In the genomic region with DNA sequence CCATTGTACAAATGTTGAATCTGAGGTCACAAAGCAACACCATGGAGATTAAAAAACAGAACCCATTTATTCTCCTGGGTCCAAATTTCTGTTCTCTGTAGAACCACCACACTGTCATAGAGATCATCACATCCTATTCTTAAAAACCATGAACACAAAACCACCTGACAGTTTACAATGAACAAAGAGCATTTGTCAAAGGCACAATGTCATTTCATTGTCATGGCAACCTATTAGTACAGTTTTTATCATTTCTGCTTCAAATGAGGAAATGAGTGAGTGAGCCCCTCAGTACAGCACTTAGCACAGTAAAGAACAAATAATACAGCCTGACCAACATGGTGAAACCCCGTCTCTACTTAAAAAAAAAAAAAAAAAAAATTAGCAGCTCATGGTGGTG, we compare ENCODE assay signal across 18 cellular contexts. TPM values are rescaled to one million over a fixed set of nuclear protein-coding genes. Genes with fewer than 3 reads are reported as not detected.
"Had no signal": no experiment of that assay in that cellular context is flagged by ENCODE, and none has a peak within 500 bp of the region (broad histone marks: within the 10 kb centered on the region; RNA-seq: fewer than 3 reads in every experiment).

No MANE protein-coding gene starts in this region.

- H3K27me3 Mint-ChIP-seq: activated CD4-positive, alpha-beta T cell treated with anti-CD3 and anti-CD28 coated beads, Interleukin-2, amount 10 ng/mL, durations not matched to agents 7 days and 5 days; activated T-cell treated with anti-CD3 and anti-CD28 coated beads, Interleukin-2, amount 50 U/mL, for 24 hours; brain; memory B cell had no signal

- H3K27ac Mint-ChIP-seq: activated CD4-positive, alpha-beta T cell treated with anti-CD3 and anti-CD28 coated beads, Interleukin-2, amount 10 ng/mL, durations not matched to agents 7 days and 5 days; activated CD8-positive, alpha-beta T cell treated with anti-CD3 and anti-CD28 coated beads, Interleukin-2, amount 10 ng/mL, durations not matched to agents 7 days and 5 days; activated T-cell treated with anti-CD3 and anti-CD28 coated beads, Interleukin-2, amount 50 U/mL, for 24 hours; activated T-helper 2 cell treated with anti-CD3 and anti-CD28 coated beads, Interferon-gamma antibody, Interleukin-2, Interleukin-4, amounts not matched to agents 10 μg/mL and 5 μg/mL and 100 μg/mL, durations not matched to agents 14 hours and 24 hours and 36 hours; memory B cell; naive thymus-derived CD8-positive, alpha-beta T cell; T-helper 1 cell treated with Interleukin-12 subunit alpha and Interleukin-12 subunit beta and Interleukin-4 antibody, amounts not matched to agents 30 μg/mL and 1 μg/mL, for 36 hours; type B pancreatic cell had no signal

- DNase-seq: activated CD4-positive, alpha-beta T cell treated with anti-CD3 and anti-CD28 coated beads, Interleukin-2, amount 10 ng/mL, durations not matched to agents 7 days and 5 days; activated CD8-positive, alpha-beta T cell treated with anti-CD3 and anti-CD28 coated beads, Interleukin-2, amount 10 ng/mL, durations not matched to agents 7 days and 5 days; activated naive CD4-positive, alpha-beta T cell treated with Interleukin-2 at 50 U/mL for 16 hours; activated T-cell treated with anti-CD3 and anti-CD28 coated beads, Interleukin-2, amount 50 U/mL, for 24 hours; caudate nucleus; left ventricle myocardium superior; mucosa of descending colon; naive thymus-derived CD8-positive, alpha-beta T cell; pancreas; right lobe of liver; stimulated activated CD4-positive, alpha-beta T cell treated with anti-CD3 and anti-CD28 coated beads, Interleukin-4, amount 100 ng/mL, for 1 hour; testis had no signal

- H3K9me3 Mint-ChIP-seq: activated T-helper 2 cell treated with anti-CD3 and anti-CD28 coated beads, Interferon-gamma antibody, Interleukin-2, Interleukin-4, amounts not matched to agents 10 μg/mL and 5 μg/mL and 100 μg/mL, durations not matched to agents 14 hours and 24 hours and 36 hours; brain; type B pancreatic cell had no signal

- H3K36me3 Mint-ChIP-seq: brain; memory B cell; naive thymus-derived CD8-positive, alpha-beta T cell; type B pancreatic cell had no signal

- H3K4me1 Mint-ChIP-seq: activated CD4-positive, alpha-beta T cell treated with anti-CD3 and anti-CD28 coated beads, Interleukin-2, amount 10 ng/mL, durations not matched to agents 7 days and 5 days; memory B cell; naive thymus-derived CD8-positive, alpha-beta T cell had no signal

- H3K4me3 Mint-ChIP-seq: activated CD4-positive, alpha-beta T cell treated with anti-CD3 and anti-CD28 coated beads, Interleukin-2, amount 10 ng/mL, durations not matched to agents 7 days and 5 days; activated CD8-positive, alpha-beta T cell treated with anti-CD3 and anti-CD28 coated beads, Interleukin-2, amount 10 ng/mL, durations not matched to agents 7 days and 5 days; activated T-cell treated with anti-CD3 and anti-CD28 coated beads, Interleukin-2, amount 50 U/mL, for 24 hours; brain; memory B cell; naive thymus-derived CD8-positive, alpha-beta T cell; T-helper 1 cell treated with Interleukin-12 subunit alpha and Interleukin-12 subunit beta and Interleukin-4 antibody, amounts not matched to agents 30 μg/mL and 1 μg/mL, for 36 hours; type B pancreatic cell had no signal

- ATAC-seq: activated CD4-positive, CD25-positive, alpha-beta regulatory T cell treated with anti-CD3 and anti-CD28 coated beads, Interleukin-2, amount 50 U/mL, for 24 hours; activated CD8-positive, alpha-beta T cell treated with anti-CD3 and anti-CD28 coated beads, Interleukin-2, amount 10 ng/mL, durations not matched to agents 7 days and 5 days; left ventricle myocardium superior; mucosa of descending colon; naive thymus-derived CD8-positive, alpha-beta T cell; pancreas; right lobe of liver had no signal

RNA-seq across cellular contexts. Expression of a gene that starts 23.1 kb away (rescaled TPM):
- total RNA-seq: activated CD4-positive, alpha-beta T cell treated with anti-CD3 and anti-CD28 coated beads, Interleukin-2, amount 10 ng/mL, durations not matched to agents 7 days and 5 days; activated CD8-positive, alpha-beta T cell treated with anti-CD3 and anti-CD28 coated beads, Interleukin-2, amount 10 ng/mL, durations not matched to agents 7 days and 5 days; activated T-helper 2 cell treated with anti-CD3 and anti-CD28 coated beads, Interferon-gamma antibody, Interleukin-2, Interleukin-4, amounts not matched to agents 10 μg/mL and 5 μg/mL and 100 μg/mL, durations not matched to agents 14 hours and 24 hours and 36 hours; left ventricle myocardium superior; naive thymus-derived CD8-positive, alpha-beta T cell had no signal
